ENCODE assay signal across 8 cellular contexts in the genomic region with DNA sequence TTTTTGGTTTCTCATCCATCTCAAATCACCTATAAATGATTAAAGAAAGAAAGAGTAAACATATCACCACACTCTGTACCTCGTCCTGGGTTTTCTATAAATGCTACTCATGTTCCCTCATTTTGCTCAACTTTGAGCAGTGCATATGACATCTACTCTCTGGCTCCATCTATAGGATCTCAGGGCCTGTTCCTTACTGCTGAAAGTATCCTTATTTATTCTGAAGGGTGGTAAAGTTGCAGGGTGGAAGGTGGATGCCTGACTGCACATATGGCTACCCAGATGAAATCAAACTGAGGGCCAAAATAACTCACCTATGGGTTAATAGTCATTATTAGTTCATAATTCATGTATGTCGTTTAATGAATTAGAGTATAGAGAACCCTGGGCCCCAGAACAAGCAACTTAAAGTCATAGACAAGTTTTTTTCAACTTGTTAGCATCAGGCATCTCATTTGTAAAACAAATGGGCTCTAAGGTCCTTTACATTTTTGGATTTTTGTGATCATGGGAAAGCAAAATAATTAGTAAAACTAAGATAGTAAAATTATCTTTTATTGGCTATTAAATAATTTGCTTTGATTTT. TPM values are rescaled to one million over a fixed set of nuclear protein-coding genes. Genes with fewer than 3 reads are reported as not detected.
DNase-seq lines count a peak whose midpoint lies in the region; ATAC-seq and TF ChIP-seq lines count a peak whose summit lies in the region.

No MANE protein-coding gene starts in this region.

- H3K79me1 ChIP-seq in trophoblast cell (ENCODE audit: low read length) = no peaks in the 10 kb centered on the region

- no peak overlapping the region for H3K4ac ChIP-seq in trophoblast cell (ENCODE audit: low read depth, low read length)

- H3K36me3 ChIP-seq in CD8-positive, alpha-beta T cell (ENCODE audit: insufficient read depth, low read length) = peaks cover 70% of the 10 kb centered on the region
- peaks cover 18 to 41% of the 10 kb centered on the region in 2 experiments for H3K36me3 ChIP-seq in trophoblast cell (ENCODE audit: control insufficient read depth in 1 of 2, insufficient read depth in 2 of 2, low read length in 2 of 2)

- H4K91ac ChIP-seq in trophoblast cell (ENCODE audit: low read depth, low read length) = no peak overlapping the region

- H2BK120ac ChIP-seq in trophoblast cell (ENCODE audit: insufficient read depth, low read length, poor library complexity) = no peak overlapping the region

- POLR2A ChIA-PET in CD8-positive, alpha-beta T cell (lab: Charles Lee) = interaction anchor here (1.4 kb wide), 1 partner anchor 72 kb away, joined by 4 read pairs; a partner anchor contains a TSS

- H3K9me3 ChIP-seq in CD8-positive, alpha-beta T cell (ENCODE audit: low read length) = no peaks in the 10 kb centered on the region
- no peaks in the 10 kb centered on the region for H3K9me3 ChIP-seq in T-helper 17 cell (ENCODE audit: control insufficient read depth, low read length, poor library complexity, severe bottlenecking)
- H3K9me3 ChIP-seq in trophoblast cell (ENCODE audit: insufficient read depth, low read depth, low read length) = no peaks in the 10 kb centered on the region

- no CpG with 5 or more reads among the region's 2 CpGs for WGBS in trophoblast cell (ENCODE audit: extremely low coverage, insufficient coverage, insufficient read length)

- no peaks in the 10 kb centered on the region for H3K9me3 Mint-ChIP-seq in CD8-positive, alpha-beta T cell

- no peak overlapping the region for H2BK5ac ChIP-seq in trophoblast cell (ENCODE audit: low read depth, low read length, poor library complexity)

- no peaks in the 10 kb centered on the region for H3K27me3 ChIP-seq in CD8-positive, alpha-beta T cell (ENCODE audit: insufficient read depth, low read length)
- H3K27me3 ChIP-seq in trophoblast cell (ENCODE audit: insufficient read depth, low read length) = no peaks in the 10 kb centered on the region

- no peaks in the 10 kb centered on the region for H3K79me2 ChIP-seq in trophoblast cell (ENCODE audit: control insufficient read depth, insufficient read depth, low read length, poor library complexity)

- no peak overlapping the region for H2AK5ac ChIP-seq in trophoblast cell (ENCODE audit: low read length)

- no peak overlapping the region for H3K4me2 ChIP-seq in trophoblast cell (ENCODE audit: low read length)

- H2BK12ac ChIP-seq in trophoblast cell (ENCODE audit: low read length) = no peak overlapping the region

- no peak overlapping the region for H3K27ac ChIP-seq in CD8-positive, alpha-beta T cell (ENCODE audit: low read depth, low read length)
- H3K27ac ChIP-seq in trophoblast cell (ENCODE audit: low read depth, low read length) = no peak overlapping the region

- no peak overlapping the region for H4K8ac ChIP-seq in trophoblast cell (ENCODE audit: low read depth, low read length)

- no peak overlapping the region for H3K14ac ChIP-seq in trophoblast cell (ENCODE audit: low read length)

- no peak overlapping the region for H2AFZ ChIP-seq in trophoblast cell (ENCODE audit: insufficient read depth, low read length, poor library complexity)

- intact Hi-C loops in CD8-positive, alpha-beta T cell (cut with DNase I, micrococcal nuclease) = loop anchor here (1.0 to 5.0 kb wide), 7 partner anchors 19 to 581 kb away; no protein-coding TSS in a partner anchor

- no peaks in the 10 kb centered on the region for H3K27me3 Mint-ChIP-seq in CD8-positive, alpha-beta T cell (ENCODE audit: low read depth)
- no peaks in the 10 kb centered on the region for H3K27me3 Mint-ChIP-seq in T-helper 17 cell

- ATAC-seq in CD8-positive, alpha-beta T cell = peak; percentile 98
- ATAC-seq in GM18867 (IDR thresholded peaks at IDR 0.05; ENCODE audit: unreplicated experiment) (peak; percentile 46), T-helper 17 cell (peak; percentile 91), HG03439 (IDR thresholded peaks at IDR 0.05; ENCODE audit: unreplicated experiment) (no peak), GM18511 (IDR thresholded peaks at IDR 0.05; ENCODE audit: unreplicated experiment) (no peak)

- peak overlapping the region; percentile 41 for H3K27ac Mint-ChIP-seq in CD8-positive, alpha-beta T cell
- H3K27ac Mint-ChIP-seq in T-helper 17 cell = peak overlapping the region; percentile 70

- no peak overlapping the region for H3K4me3 ChIP-seq in CD8-positive, alpha-beta T cell (ENCODE audit: low read depth, low read length)
- H3K4me3 ChIP-seq in foreskin fibroblast (ENCODE audit: low read depth in 1 of 2, low read length in 2 of 2) = no peak overlapping the region
- H3K4me3 ChIP-seq in trophoblast cell (ENCODE audit: low read depth, low read length) = no peak overlapping the region

- H3K23ac ChIP-seq in trophoblast cell (ENCODE audit: low read length) = no peak overlapping the region

- H4K12ac ChIP-seq in trophoblast cell (ENCODE audit: low read depth, low read length) = no peak overlapping the region

- DNase-seq in CD8-positive, alpha-beta T cell = peak in 1 of 7 experiments; percentile 9
- DNase-seq in MV-4-11 (lab: John Stamatoyannopoulos, UW) = peak; percentile 60
- DNase-seq in T-helper 17 cell = no peak
- peak; percentile 50 to 80 for DNase-seq in foreskin fibroblast
- DNase-seq in trophoblast cell = peak; percentile 27 to 79

- no peak overlapping the region for H3K18ac ChIP-seq in trophoblast cell (ENCODE audit: low read length)

- peaks cover 78% of the 10 kb centered on the region for H3K36me3 Mint-ChIP-seq in CD8-positive, alpha-beta T cell
- peaks cover 26% of the 10 kb centered on the region for H3K36me3 Mint-ChIP-seq in T-helper 17 cell (ENCODE audit: low read depth)

- no peak overlapping the region for H3K9ac ChIP-seq in trophoblast cell (ENCODE audit: low read length)

- peaks cover 8% of the 10 kb centered on the region for H3K4me1 Mint-ChIP-seq in CD8-positive, alpha-beta T cell (ENCODE audit: low read depth)
- H3K4me1 Mint-ChIP-seq in T-helper 17 cell = peaks cover 19% of the 10 kb centered on the region

- peak; percentile 59 for TF ChIP-seq CTCF in CD8-positive, alpha-beta T cell (IDR thresholded peaks at IDR 0.05)
- peak; percentile 80 for TF ChIP-seq CTCF in foreskin fibroblast (IDR thresholded peaks at IDR 0.05; ENCODE audit: low read depth, low read length)

- H3K4me1 ChIP-seq in CD8-positive, alpha-beta T cell (ENCODE audit: insufficient read depth, low read length) = no peaks in the 10 kb centered on the region
- H3K4me1 ChIP-seq in trophoblast cell (ENCODE audit: control insufficient read depth in 1 of 2, insufficient read depth in 2 of 2, low read length in 2 of 2) = no peaks in the 10 kb centered on the region

- CTCF ChIA-PET in CD8-positive, alpha-beta T cell (lab: Charles Lee) = no interaction called here

- H3K4me3 Mint-ChIP-seq in CD8-positive, alpha-beta T cell = no peak overlapping the region
- H3K4me3 Mint-ChIP-seq in T-helper 17 cell = no peak overlapping the region

RNA-seq across cellular contexts. Expression of a gene that starts 46.5 kb away (rescaled TPM):
- total RNA-seq in CD8-positive, alpha-beta T cell = 1 to 10 TPM; 1.3 to 1.4 TPM
- 10 to 100 TPM in 1 of 2 donors, 1 to 10 TPM in 1; 2.7 to 14.7 TPM for total RNA-seq in T-helper 17 cell
- polyA plus RNA-seq in trophoblast cell (2013) = 3.5 and 3.8 TPM in 2 replicates

Comparison
In these comparisons a context has a peak if more than half of its experiments do, and no peak if none do; other contexts are left out.
1. ATAC-seq: peak in CD8-positive, alpha-beta T cell (single experiment), GM18867 (single experiment) and T-helper 17 cell (single experiment); none in HG03439 (single experiment) and GM18511 (single experiment).
2. DNase-seq: peak in MV-4-11 (single experiment), foreskin fibroblast (2 of 2) and trophoblast cell (2 of 2); none in T-helper 17 cell (0 of 3).